In genomic region chr14:76152333-76152681, GRCh38 we compare ENCODE assay signal across 8 cellular contexts.
DNase-seq lines count a peak whose midpoint lies in the region; ATAC-seq and TF ChIP-seq lines count a peak whose summit lies in the region.

No MANE protein-coding gene starts in this region.

- H3K36me3 Mint-ChIP-seq in nephron progenitor cell (ENCODE audit: low read depth), result peaks cover 22% of the 10 kb centered on the region
- H3K36me3 Mint-ChIP-seq in stimulated activated naive CD8-positive, alpha-beta T cell treated with anti-CD3 and anti-CD28 coated beads, Interleukin-15, Interleukin-2, amounts not matched to agents 100 ng/mL and 50 ng/mL, for 24 hours (ENCODE audit: low read depth), result peaks cover 48% of the 10 kb centered on the region

- H3K4me1 Mint-ChIP-seq in nephron progenitor cell, result peaks cover 56% of the 10 kb centered on the region
- H3K4me1 Mint-ChIP-seq in stimulated activated naive CD8-positive, alpha-beta T cell treated with anti-CD3 and anti-CD28 coated beads, Interleukin-15, Interleukin-2, amounts not matched to agents 100 ng/mL and 50 ng/mL, for 24 hours (ENCODE audit: low read depth), result peaks cover 56% of the 10 kb centered on the region

- TF ChIP-seq CTCF in fibroblast of mammary gland (conservative IDR thresholded peaks at IDR 0.05; ENCODE audit: control insufficient read depth, insufficient read depth, low read depth, low read length) (no peak), nephron progenitor cell (IDR thresholded peaks at IDR 0.05) (no peak)

- DNase-seq in C1 segment of cervical spinal cord (lab: John Stamatoyannopoulos, UW), result peak in 10 of 14 donors; percentile 16 to 71 (median 41)
- peak; percentile 92 for DNase-seq in RKO (ENCODE audit: low spot score)
- DNase-seq in activated T-helper 1 cell treated with anti-CD3 and anti-CD28 coated beads, Interleukin-2, amount 50 U/mL, for 16 hours (ENCODE audit: low read depth in 1 of 2, low spot score in 1 of 2), result peak; percentile 47 to 58
- peak; percentile 85 for DNase-seq in fibroblast of mammary gland (ENCODE audit: low read depth)
- peak; percentile 59 for DNase-seq in nephron progenitor cell

- H3K4me3 Mint-ChIP-seq in nephron progenitor cell, result peak overlapping the region; percentile 99
- peak overlapping the region; percentile 96 for H3K4me3 Mint-ChIP-seq in stimulated activated naive CD8-positive, alpha-beta T cell treated with anti-CD3 and anti-CD28 coated beads, Interleukin-15, Interleukin-2, amounts not matched to agents 100 ng/mL and 50 ng/mL, for 24 hours

- peaks cover 11% of the 10 kb centered on the region for H3K9me3 Mint-ChIP-seq in nephron progenitor cell
- peaks cover 4% of the 10 kb centered on the region for H3K9me3 Mint-ChIP-seq in stimulated activated naive CD8-positive, alpha-beta T cell treated with anti-CD3 and anti-CD28 coated beads, Interleukin-15, Interleukin-2, amounts not matched to agents 100 ng/mL and 50 ng/mL, for 24 hours

- H3K27ac Mint-ChIP-seq in nephron progenitor cell, result peak overlapping the region; percentile 96
- H3K27ac Mint-ChIP-seq in stimulated activated naive CD8-positive, alpha-beta T cell treated with anti-CD3 and anti-CD28 coated beads, Interleukin-15, Interleukin-2, amounts not matched to agents 100 ng/mL and 50 ng/mL, for 24 hours, result peak overlapping the region; percentile 81

- peak overlapping the region; percentile 87 for H3K4me3 ChIP-seq in fibroblast of mammary gland (ENCODE audit: control insufficient read depth, low read depth, low read length)

- H3K27me3 Mint-ChIP-seq in nephron progenitor cell (ENCODE audit: low read depth, poor library complexity), result peaks cover 6% of the 10 kb centered on the region
- no peaks in the 10 kb centered on the region for H3K27me3 Mint-ChIP-seq in stimulated activated naive CD8-positive, alpha-beta T cell treated with anti-CD3 and anti-CD28 coated beads, Interleukin-15, Interleukin-2, amounts not matched to agents 100 ng/mL and 50 ng/mL, for 24 hours

- ATAC-seq in GM19043 (IDR thresholded peaks at IDR 0.05; ENCODE audit: low read depth, unreplicated experiment), result peak; percentile 62
- ATAC-seq in HG03378 (IDR thresholded peaks at IDR 0.05; ENCODE audit: unreplicated experiment), result peak; percentile 63

Comparison
In these comparisons a context has a peak if more than half of its experiments do, and no peak if none do; other contexts are left out.
1. Peak in every context shown above with its lines: DNase-seq, ATAC-seq and H3K4me3 ChIP-seq.
2. DNase-seq: peak in every context shown above with its lines; median percentile 92 in RKO; 85 in fibroblast of mammary gland; 59 in nephron progenitor cell; 52 in activated T-helper 1 cell treated with anti-CD3 and anti-CD28 coated beads, Interleukin-2, amount 50 U/mL, for 16 hours; 41 in C1 segment of cervical spinal cord.